Comparison of ENCODE assay signal across 9 cellular contexts in the genomic region with DNA sequence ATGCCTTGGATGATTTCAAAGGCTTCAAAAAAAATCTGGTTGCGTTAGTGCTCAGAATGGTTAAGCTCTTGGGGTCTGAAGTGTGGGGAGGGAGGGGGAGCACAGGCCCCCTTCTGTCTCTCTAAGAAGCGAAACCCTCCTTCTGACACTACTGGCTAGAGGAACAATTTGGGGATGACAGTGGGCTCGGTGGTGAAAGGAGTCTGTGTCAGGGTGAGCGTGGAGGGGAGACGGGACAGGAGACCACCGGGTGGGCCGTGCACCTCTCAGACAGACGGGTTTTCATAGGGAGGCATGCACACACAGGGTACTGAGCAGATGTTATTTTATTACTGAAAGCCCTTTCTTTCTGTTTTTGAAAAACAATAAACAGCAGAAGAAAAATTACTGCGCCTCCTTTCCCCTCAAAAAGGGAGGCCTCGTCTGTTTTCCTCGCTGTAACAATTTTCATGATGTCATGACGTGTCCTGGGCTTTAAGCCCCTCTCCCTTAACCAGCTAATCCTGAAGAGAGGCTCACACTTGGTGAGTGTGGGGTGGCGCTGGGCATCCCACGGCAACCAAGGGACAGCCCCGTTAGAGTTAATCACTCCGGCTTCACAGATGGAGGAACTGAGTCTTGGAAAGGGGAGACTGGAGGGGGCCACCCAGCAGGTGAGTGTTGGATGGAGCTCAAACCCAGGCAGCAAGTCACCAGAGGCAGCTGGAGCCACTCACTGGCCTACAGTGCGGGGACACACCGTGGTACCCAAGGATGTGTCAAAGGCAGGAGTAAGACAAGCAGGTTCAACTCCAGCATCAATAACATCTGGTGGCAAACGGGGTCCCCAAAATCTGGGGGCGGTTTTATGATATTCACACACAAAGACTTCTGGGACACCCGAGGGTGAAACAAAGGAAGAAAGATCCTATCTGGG. TPM values are rescaled to one million over a fixed set of nuclear protein-coding genes. Genes with fewer than 3 reads are reported as not detected.
A peak's percentile ranks its signal among the peaks of the same experiment; 100 is the strongest.
DNase-seq lines count a peak whose midpoint lies in the region; ATAC-seq, FAIRE-seq and TF ChIP-seq lines count a peak whose summit lies in the region.
"Had no signal": no experiment of that assay in that cellular context is flagged by ENCODE, and none has a peak within 500 bp of the region (broad histone marks: within the 10 kb centered on the region; RNA-seq: fewer than 3 reads in every experiment).

No MANE protein-coding gene starts in this region.

- H3K4me1 ChIP-seq in K562 (replicated peaks in 1 of 2; ENCODE audit: control insufficient read depth in 2 of 2, insufficient read depth in 2 of 2, low read length in 2 of 2) (peaks cover 24 to 28% of the 10 kb centered on the region in 2 experiments), trophoblast cell (ENCODE audit: control insufficient read depth in 1 of 2, insufficient read depth in 2 of 2, low read length in 2 of 2) (peaks cover 12 to 14% of the 10 kb centered on the region in 2 experiments)
- H3K4me1 ChIP-seq: A549 had no signal

- TF ChIP-seq CTCF in K562 (IDR thresholded peaks at IDR 0.05 in 2 of 3, conservative IDR thresholded peaks at IDR 0.05 in 1 of 3; ENCODE audit: insufficient read depth in 2 of 3, low read depth in 1 of 3, low read length in 3 of 3) (no peak), GM10266 (IDR thresholded peaks at IDR 0.05; ENCODE audit: control insufficient read depth, insufficient read depth, low read depth, missing control alignments) (no peak)

- TF ChIP-seq EP300 in K562 (IDR thresholded peaks at IDR 0.05; ENCODE audit: low read length), result no peak

- H3K79me2 ChIP-seq in K562 (ENCODE audit: control insufficient read depth, insufficient read depth, low read length), result no peaks in the 10 kb centered on the region
- H3K79me2 ChIP-seq in trophoblast cell (ENCODE audit: control insufficient read depth, insufficient read depth, low read length, poor library complexity), result no peaks in the 10 kb centered on the region

- BruUV-seq in K562 (replicated peaks; lab: Mats Ljungman, UMichigan), result no TSS peak

- in situ Hi-C loops in K562 (cut with MboI), result no loop called here

- 57% methylated on average over 20 of the region's 21 CpGs for WGBS in K562 (ENCODE audit: insufficient coverage, low coverage, missing lambda C conversion rate)
- WGBS in trophoblast cell (ENCODE audit: extremely low coverage, insufficient coverage, insufficient read length), result no CpG with 5 or more reads among the region's 21 CpGs

- H4K12ac ChIP-seq in trophoblast cell (ENCODE audit: low read depth, low read length), result no peak overlapping the region

- POLR2A ChIA-PET in K562 (lab: Yijun Ruan, JAX), result interaction anchor here (0.6 to 2.5 kb wide), 10 partner anchors 8 to 122 kb away, joined by 3 to 19 read pairs (median 3); no protein-coding TSS in a partner anchor

- H3K79me1 ChIP-seq in trophoblast cell (ENCODE audit: low read length), result peaks cover 3% of the 10 kb centered on the region

- peak; percentile 40 for FAIRE-seq in K562 (lab: Jason Lieb, UNC)
- FAIRE-seq: A549 had no signal

- H2BK5ac ChIP-seq in trophoblast cell (ENCODE audit: low read depth, low read length, poor library complexity), result peak overlapping the region; percentile 24

- no peaks in the 10 kb centered on the region for H3K27me3 ChIP-seq in K562 (ENCODE audit: control insufficient read depth in 2 of 2, insufficient read depth in 2 of 2, low read length in 2 of 2)
- H3K27me3 ChIP-seq in trophoblast cell (ENCODE audit: insufficient read depth, low read length), result no peaks in the 10 kb centered on the region

- intact Hi-C loops in K562 (cut with micrococcal nuclease), result loop anchor here (2.0 kb wide), 3 partner anchors 29 to 41 kb away; no protein-coding TSS in a partner anchor

- peak overlapping the region; percentile 81 for H3K18ac ChIP-seq in trophoblast cell (ENCODE audit: low read length)

- H2BK120ac ChIP-seq in trophoblast cell (ENCODE audit: insufficient read depth, low read length, poor library complexity), result peak overlapping the region; percentile 49

- no peak overlapping the region for H3K23ac ChIP-seq in trophoblast cell (ENCODE audit: low read length)

- peak; percentile 14 for ATAC-seq in HG02973 (IDR thresholded peaks at IDR 0.05; ENCODE audit: unreplicated experiment)
- ATAC-seq in K562, result peak; percentile 10
- ATAC-seq: A549 had no signal

- CTCF ChIA-PET in K562 (lab: Yijun Ruan, JAX; ENCODE audit: low intra/inter-chr PET ratio), result no interaction called here

- TF ChIP-seq POLR2A in K562 (conservative IDR thresholded peaks at IDR 0.05), result no peak

- H3K9me1 ChIP-seq in K562 (ENCODE audit: control insufficient read depth, insufficient read depth, low read length), result no peaks in the 10 kb centered on the region

- H3K4me2 ChIP-seq in K562 (ENCODE audit: insufficient read depth, low read length), result peak overlapping the region; percentile 78
- peak overlapping the region; percentile 22 for H3K4me2 ChIP-seq in trophoblast cell (ENCODE audit: low read length)
- H3K4me2 ChIP-seq: A549 had no signal

- H3K36me3 ChIP-seq in K562 (ENCODE audit: control insufficient read depth, insufficient read depth, low read length), result peaks cover 57% of the 10 kb centered on the region
- H3K36me3 ChIP-seq in trophoblast cell (ENCODE audit: control insufficient read depth in 1 of 2, insufficient read depth in 2 of 2, low read length in 2 of 2), result peaks cover 39 to 54% of the 10 kb centered on the region in 2 experiments

- no peak for TF ChIP-seq RAD21 in K562 (CRISPR knock-in tag; conservative IDR thresholded peaks at IDR 0.05 in 1 of 2, IDR thresholded peaks at IDR 0.05 in 1 of 2)

- peak overlapping the region; percentile 63 for H4K91ac ChIP-seq in trophoblast cell (ENCODE audit: low read depth, low read length)

- peak overlapping the region; percentile 71 for H3K14ac ChIP-seq in trophoblast cell (ENCODE audit: low read length)

- peaks cover 3% of the 10 kb centered on the region; the same call in 1 of the 2 replicates for H3K9me3 ChIP-seq in K562 (replicated peaks; ENCODE audit: control insufficient read depth, insufficient read depth, low read depth, low read length)
- H3K9me3 ChIP-seq in trophoblast cell (ENCODE audit: insufficient read depth, low read depth, low read length), result no peaks in the 10 kb centered on the region
- H3K9me3 ChIP-seq: A549 had no signal

- H3K4ac ChIP-seq in trophoblast cell (ENCODE audit: low read depth, low read length), result peak overlapping the region; percentile 21

- H3K9ac ChIP-seq in K562 (ENCODE audit: insufficient read depth in 1 of 2, low read depth in 2 of 2, low read length in 2 of 2), result peak overlapping the region; percentile 66 to 79; a peak in 3 of 4 replicates
- H3K9ac ChIP-seq in trophoblast cell (ENCODE audit: low read length), result peak overlapping the region; percentile 44

- peak overlapping the region; percentile 76 for H4K8ac ChIP-seq in trophoblast cell (ENCODE audit: low read depth, low read length)

- H3K27ac ChIP-seq in K562 (ENCODE audit: extremely low read depth, low read depth, low read length) (peak overlapping the region; percentile 94), trophoblast cell (ENCODE audit: low read depth, low read length) (peak overlapping the region; percentile 42)
- H3K27ac ChIP-seq: A549 had no signal

- H2AK5ac ChIP-seq in trophoblast cell (ENCODE audit: low read length), result peak overlapping the region; percentile 56

- peak; percentile 53 for DNase-seq in NCI-H2171 treated with DMSO at 0.1 percent for 48 hours (lab: John Stamatoyannopoulos, UW)
- no peak for DNase-seq in NCI-H2171 (lab: John Stamatoyannopoulos, UW)
- DNase-seq in K562 (ENCODE audit: extremely low read depth in 1 of 4, low spot score in 3 of 4), result peak in 1 of 4 experiments; percentile 16
- no peak for DNase-seq in trophoblast cell
- no peak for DNase-seq in GM10266 (ENCODE audit: extremely low spot score)
- DNase-seq in GDM1 (lab: John Stamatoyannopoulos, UW), result no peak
- DNase-seq in central memory CD4-positive, alpha-beta T cell, result no peak

- H3K4me3 ChIP-seq in K562, result peak overlapping the region; percentile 10; the same call in 1 of the 2 replicates
- H3K4me3 ChIP-seq in trophoblast cell (ENCODE audit: low read depth, low read length), result no peak overlapping the region
- H3K4me3 ChIP-seq: A549 had no signal

- peak overlapping the region; percentile 45 for H2BK12ac ChIP-seq in trophoblast cell (ENCODE audit: low read length)

- H2AFZ ChIP-seq in K562 (ENCODE audit: low read depth, low read length), result peak overlapping the region; percentile 90
- peak overlapping the region; percentile 39 for H2AFZ ChIP-seq in trophoblast cell (ENCODE audit: insufficient read depth, low read length, poor library complexity)

- no peaks in the 10 kb centered on the region for H4K20me1 ChIP-seq in K562 (replicated peaks; ENCODE audit: control insufficient read depth, insufficient read depth, low read length)

TF ChIP-seq in K562, 482 proteins besides CTCF, POLR2A, EP300 and RAD21 (continues in another document):
- TF ChIP-seq TBP (optimal IDR thresholded peaks at IDR 0.05; ENCODE audit: low read depth, low read length) (peak; percentile 20), NFRKB (IDR thresholded peaks at IDR 0.05; ENCODE audit: low read depth) (peak; percentile 24; the same call in 1 of the 2 replicates)

RNA-seq across cellular contexts. Expression of a gene that starts 53.4 kb away (rescaled TPM):
- total RNA-seq in K562 (2011; cell fraction: chromatin; rRNA removed; ENCODE audit: low replicate concordance), result 48.5 and 59.3 TPM in 2 replicates
- 20.2 and 20.4 TPM in 2 replicates for total RNA-seq in K562 (2011; cell fraction: nucleolus; rRNA removed)
- 28.4 and 48.7 TPM in 2 replicates for total RNA-seq in K562 (2011; cell fraction: nucleoplasm; rRNA removed)
- 3.9 and 4.5 TPM in 2 replicates for total RNA-seq in K562 (2014; rRNA removed)
- 5.2 and 5.5 TPM in 2 replicates for total RNA-seq in K562 (2014; rRNA removed; fragmentation: Illumina TruSeq; extraction: Trizol)
- 3.4 and 3.6 TPM in 2 replicates for total RNA-seq in K562 (2015; rRNA removed; fragmentation: Illumina TruSeq; extraction: Trizol)
- 9.9 and 13.9 TPM in 2 replicates for total RNA-seq in K562 (2021)
- polyA plus RNA-seq in K562 (2011; rRNA removed), result 2.3 and 4.2 TPM in 2 replicates
- polyA plus RNA-seq in K562 (2011; cell fraction: cytosol; rRNA removed), result 2.4 and 3.4 TPM in 2 replicates
- polyA plus RNA-seq in K562 (2011; cell fraction: nucleus; rRNA removed), result 8.8 and 13.0 TPM in 2 replicates
- 3.5 and 6.1 TPM in 2 replicates for polyA plus RNA-seq in K562 (2012)
- 5.8 and 8.2 TPM in 2 replicates for polyA plus RNA-seq in K562 (2014; fragmentation: Illumina TruSeq; extraction: Trizol)
- polyA plus RNA-seq in K562 (2014; fragmentation: Nextera tagmentation; extraction: Ambion mirVana), result under 1 TPM; 0.70 to 0.80 TPM
- polyA plus RNA-seq in K562 (2014; rRNA removed), result 2.8 and 3.8 TPM in 2 replicates
- polyA minus RNA-seq in K562 (2011; rRNA and poly(A)+ RNA removed), result 11.2 and 11.8 TPM in 2 replicates
- polyA minus RNA-seq in K562 (2011; cell fraction: cytosol; rRNA and poly(A)+ RNA removed), result 4.7 and 12.2 TPM in 2 replicates
- 8.2 and 13.9 TPM in 2 replicates for polyA minus RNA-seq in K562 (2011; cell fraction: nucleus; rRNA and poly(A)+ RNA removed)
- polyA plus RNA-seq in trophoblast cell (2013), result 13.6 and 13.7 TPM in 2 replicates
